In the genomic region with DNA sequence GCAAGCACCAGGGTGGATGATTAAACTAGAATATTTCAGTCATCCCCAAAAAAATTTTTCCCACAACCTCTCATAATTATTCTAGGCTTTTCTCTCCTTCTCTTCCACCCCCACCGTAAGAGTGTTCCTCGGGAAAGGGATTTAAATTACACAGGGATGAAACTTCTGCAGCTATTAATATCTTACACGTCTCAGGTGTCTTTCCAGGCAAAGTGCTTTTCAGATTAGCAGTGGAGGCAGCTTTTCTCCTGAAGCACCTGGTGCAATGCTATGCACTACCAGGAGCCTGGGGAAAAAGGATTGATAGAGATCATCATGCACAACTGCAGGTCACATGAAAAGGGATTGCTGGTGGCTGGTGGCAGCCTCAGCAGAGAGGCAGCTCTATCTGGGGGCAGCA, we compare ENCODE assay signal across 25 cellular contexts.
"Had no signal": no experiment of that assay in that cellular context is flagged by ENCODE, and none has a peak within 500 bp of the region (broad histone marks: within the 10 kb centered on the region; RNA-seq: fewer than 3 reads in every experiment).

No MANE protein-coding gene starts in this region.

- H3K9me3 ChIP-seq: ascending aorta, SJCRH30 had no signal

- H3K9ac ChIP-seq: KMS-11 had no signal

- H3K27ac ChIP-seq: ascending aorta, cardiac muscle cell, KMS-11, SJCRH30, SK-N-MC had no signal

- H3K27me3 ChIP-seq: ascending aorta, cardiac muscle cell, SJCRH30 had no signal

- H3K4me1 ChIP-seq: SJCRH30 had no signal

- H3K4me3 ChIP-seq: ascending aorta, cardiac muscle cell, SJCRH30, SK-N-MC had no signal

- H3K4me2 ChIP-seq: KMS-11 had no signal

- DNase-seq: activated CD4-positive, alpha-beta T cell treated with anti-CD3 and anti-CD28 coated beads for 36 hours; activated CD4-positive, alpha-beta T cell treated with anti-CD3 and anti-CD28 coated beads, Interleukin-2, amount 10 ng/mL, durations not matched to agents 7 days and 5 days; activated CD4-positive, alpha-beta T cell treated with anti-CD3 and anti-CD28 coated beads, Interleukin-2, amount 50 U/mL, for 48 hours; activated CD8-positive, alpha-beta T cell treated with anti-CD3 and anti-CD28 coated beads, Interleukin-2, amount 10 ng/mL, durations not matched to agents 7 days and 5 days; activated gamma-delta T cell; activated naive CD4-positive, alpha-beta T cell treated with Interleukin-2 at 50 U/mL for 16 hours; activated naive CD8-positive, alpha-beta T cell treated with anti-CD3 and anti-CD28 coated beads, Interleukin-2, amount 10 ng/mL, durations not matched to agents 7 days and 5 days; activated T-cell treated with anti-CD3 and anti-CD28 coated beads, Interleukin-2, amount 50 U/mL, for 24 hours; amygdala; MM.1S; MV-4-11; NCI-H1092; NCI-H1436 treated with DMSO at 0.1 percent for 48 hours; NCI-H187 treated with DMSO at 0.1 percent for 48 hours; NCI-H2081; NCI-H2171 treated with DMSO at 0.1 percent for 48 hours; NCI-H2227 treated with DMSO at 0.1 percent for 48 hours; NCI-H446; NCI-H510A treated with DMSO at 0.1 percent for 48 hours; SHP77; SJCRH30 had no signal

- H3K36me3 ChIP-seq: ascending aorta, cardiac muscle cell, SJCRH30 had no signal
